Comparison of ENCODE assay signal across 1 cellular context in the genomic region with DNA sequence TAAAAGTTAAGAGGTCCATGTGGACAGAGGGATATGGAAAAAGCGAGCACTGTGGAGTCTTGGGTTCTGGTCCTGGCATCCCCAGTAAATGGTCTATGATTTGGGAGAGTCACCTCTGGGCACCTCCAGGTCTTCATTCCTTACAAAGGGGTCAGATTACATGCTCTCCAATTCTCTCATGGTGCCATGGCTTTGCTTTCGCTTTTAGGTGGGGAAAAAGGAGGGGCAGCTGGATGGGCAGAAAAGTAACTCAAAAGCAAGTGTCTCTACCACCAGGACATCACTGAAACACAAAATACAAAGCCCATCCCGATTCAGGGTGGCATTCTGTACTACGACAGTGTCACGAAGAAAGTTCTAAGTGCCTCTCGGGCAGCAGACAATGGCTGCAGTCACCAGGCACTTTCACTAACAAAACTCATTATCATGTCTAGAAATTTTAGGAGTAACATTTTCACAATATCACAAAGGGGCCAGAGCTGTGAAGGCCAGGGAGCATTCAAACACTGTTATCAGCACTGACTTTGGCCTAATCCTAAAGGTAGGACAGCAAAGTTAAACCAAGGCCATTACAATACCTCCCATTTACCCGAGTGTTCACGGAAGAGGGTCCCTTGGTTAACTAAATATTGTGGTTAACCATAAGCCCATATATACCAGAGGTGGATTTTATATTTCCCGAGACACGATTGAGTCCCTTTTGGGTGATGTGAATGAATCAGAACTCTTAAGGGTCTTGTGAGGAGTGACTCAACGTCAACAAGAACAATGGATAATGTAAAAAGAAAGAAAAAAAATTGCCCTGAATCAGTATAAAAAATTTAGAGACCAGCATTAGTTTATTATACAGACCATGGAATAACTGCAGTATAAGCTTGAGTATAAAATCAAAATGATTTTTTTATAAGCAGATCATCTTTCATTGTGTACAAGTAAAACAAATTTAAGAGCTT.
TF ChIP-seq lines count a peak whose summit lies in the region.

No MANE protein-coding gene starts in this region.

TF ChIP-seq in GM23338, 12 proteins besides CTCF, POLR2A, EP300 and RAD21:
- TF ChIP-seq JUNB (IDR thresholded peaks at IDR 0.05; ENCODE audit: unreplicated experiment) (no peak), ZNF331 (CRISPR knock-in tag; IDR thresholded peaks at IDR 0.05; ENCODE audit: low read depth) (no peak), CREB1 (CRISPR knock-in tag; IDR thresholded peaks at IDR 0.05; ENCODE audit: low read depth) (no peak), NANOG (IDR thresholded peaks at IDR 0.05; ENCODE audit: borderline replicate concordance) (no peak), POLR2AphosphoS5 (IDR thresholded peaks at IDR 0.05; ENCODE audit: low read depth) (no peak), ZNF462 (CRISPR knock-in tag; IDR thresholded peaks at IDR 0.05) (no peak), EZH2phosphoT487 (IDR thresholded peaks at IDR 0.05; ENCODE audit: unreplicated experiment) (no peak), EZH2 (IDR thresholded peaks at IDR 0.05; ENCODE audit: low read depth, unreplicated experiment) (no peak)
- TF ChIP-seq, protein P1, sequence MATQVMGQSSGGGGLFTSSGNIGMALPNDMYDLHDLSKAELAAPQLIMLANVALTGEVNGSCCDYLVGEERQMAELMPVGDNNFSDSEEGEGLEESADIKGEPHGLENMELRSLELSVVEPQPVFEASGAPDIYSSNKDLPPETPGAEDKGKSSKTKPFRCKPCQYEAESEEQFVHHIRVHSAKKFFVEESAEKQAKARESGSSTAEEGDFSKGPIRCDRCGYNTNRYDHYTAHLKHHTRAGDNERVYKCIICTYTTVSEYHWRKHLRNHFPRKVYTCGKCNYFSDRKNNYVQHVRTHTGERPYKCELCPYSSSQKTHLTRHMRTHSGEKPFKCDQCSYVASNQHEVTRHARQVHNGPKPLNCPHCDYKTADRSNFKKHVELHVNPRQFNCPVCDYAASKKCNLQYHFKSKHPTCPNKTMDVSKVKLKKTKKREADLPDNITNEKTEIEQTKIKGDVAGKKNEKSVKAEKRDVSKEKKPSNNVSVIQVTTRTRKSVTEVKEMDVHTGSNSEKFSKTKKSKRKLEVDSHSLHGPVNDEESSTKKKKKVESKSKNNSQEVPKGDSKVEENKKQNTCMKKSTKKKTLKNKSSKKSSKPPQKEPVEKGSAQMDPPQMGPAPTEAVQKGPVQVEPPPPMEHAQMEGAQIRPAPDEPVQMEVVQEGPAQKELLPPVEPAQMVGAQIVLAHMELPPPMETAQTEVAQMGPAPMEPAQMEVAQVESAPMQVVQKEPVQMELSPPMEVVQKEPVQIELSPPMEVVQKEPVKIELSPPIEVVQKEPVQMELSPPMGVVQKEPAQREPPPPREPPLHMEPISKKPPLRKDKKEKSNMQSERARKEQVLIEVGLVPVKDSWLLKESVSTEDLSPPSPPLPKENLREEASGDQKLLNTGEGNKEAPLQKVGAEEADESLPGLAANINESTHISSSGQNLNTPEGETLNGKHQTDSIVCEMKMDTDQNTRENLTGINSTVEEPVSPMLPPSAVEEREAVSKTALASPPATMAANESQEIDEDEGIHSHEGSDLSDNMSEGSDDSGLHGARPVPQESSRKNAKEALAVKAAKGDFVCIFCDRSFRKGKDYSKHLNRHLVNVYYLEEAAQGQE (IDR thresholded peaks at IDR 0.05; ENCODE audit: unreplicated experiment): no peak
- TF ChIP-seq, protein P2, sequence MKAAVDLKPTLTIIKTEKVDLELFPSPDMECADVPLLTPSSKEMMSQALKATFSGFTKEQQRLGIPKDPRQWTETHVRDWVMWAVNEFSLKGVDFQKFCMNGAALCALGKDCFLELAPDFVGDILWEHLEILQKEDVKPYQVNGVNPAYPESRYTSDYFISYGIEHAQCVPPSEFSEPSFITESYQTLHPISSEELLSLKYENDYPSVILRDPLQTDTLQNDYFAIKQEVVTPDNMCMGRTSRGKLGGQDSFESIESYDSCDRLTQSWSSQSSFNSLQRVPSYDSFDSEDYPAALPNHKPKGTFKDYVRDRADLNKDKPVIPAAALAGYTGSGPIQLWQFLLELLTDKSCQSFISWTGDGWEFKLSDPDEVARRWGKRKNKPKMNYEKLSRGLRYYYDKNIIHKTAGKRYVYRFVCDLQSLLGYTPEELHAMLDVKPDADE (IDR thresholded peaks at IDR 0.05): no peak
